In genomic region chr5:113487411-113487778, GRCh38 we compare ENCODE assay signal across 1 cellular context.
TF ChIP-seq lines count a peak whose summit lies in the region.

No MANE protein-coding gene starts in this region.

TF ChIP-seq in A549, 52 proteins besides CTCF, POLR2A, EP300 and RAD21 (continued from another document):
- no peak for TF ChIP-seq KDM1A (IDR thresholded peaks at IDR 0.05; ENCODE audit: low read depth)
